In the genomic region with DNA sequence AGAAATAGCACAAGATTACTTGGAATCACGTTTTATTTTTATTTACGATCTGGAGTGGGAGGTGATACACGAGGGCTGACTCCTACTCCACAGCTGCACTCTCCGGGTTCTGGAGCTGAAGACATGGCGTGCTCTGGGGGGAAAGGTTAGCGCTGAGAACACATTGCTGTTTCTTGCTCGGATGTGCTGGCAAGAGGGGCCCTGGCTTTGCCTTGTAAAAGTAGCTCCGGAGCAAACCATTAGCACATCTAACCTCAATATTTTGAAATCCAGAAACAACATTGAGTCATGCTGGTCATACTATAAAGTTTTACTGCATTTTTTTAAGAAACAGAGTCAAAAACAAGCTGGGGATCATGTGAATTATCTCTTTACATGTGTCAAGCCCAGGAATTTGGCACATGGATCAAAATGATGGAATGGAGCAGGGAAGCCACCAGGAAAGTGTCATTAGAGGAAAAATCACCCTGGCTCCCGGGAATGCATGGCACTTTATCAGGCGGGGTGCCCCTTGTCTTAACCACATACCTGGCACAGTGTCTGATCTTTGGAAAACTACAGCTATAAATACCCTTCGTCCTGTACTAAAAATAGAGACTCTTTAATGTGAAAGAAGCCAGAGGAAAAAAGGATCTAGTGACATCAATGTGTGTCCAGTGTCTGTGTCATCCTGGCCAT, we compare ENCODE assay signal across 1 cellular context.
TF ChIP-seq lines count a peak whose summit lies in the region.

No MANE protein-coding gene starts in this region.

TF ChIP-seq in HEK293, 187 proteins besides CTCF, POLR2A, EP300 and RAD21 (continued from another document):
- TF ChIP-seq, protein P1, sequence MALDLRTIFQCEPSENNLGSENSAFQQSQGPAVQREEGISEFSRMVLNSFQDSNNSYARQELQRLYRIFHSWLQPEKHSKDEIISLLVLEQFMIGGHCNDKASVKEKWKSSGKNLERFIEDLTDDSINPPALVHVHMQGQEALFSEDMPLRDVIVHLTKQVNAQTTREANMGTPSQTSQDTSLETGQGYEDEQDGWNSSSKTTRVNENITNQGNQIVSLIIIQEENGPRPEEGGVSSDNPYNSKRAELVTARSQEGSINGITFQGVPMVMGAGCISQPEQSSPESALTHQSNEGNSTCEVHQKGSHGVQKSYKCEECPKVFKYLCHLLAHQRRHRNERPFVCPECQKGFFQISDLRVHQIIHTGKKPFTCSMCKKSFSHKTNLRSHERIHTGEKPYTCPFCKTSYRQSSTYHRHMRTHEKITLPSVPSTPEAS (tag by site-specific recombination; IDR thresholded peaks at IDR 0.05), result no peak
- no peak for TF ChIP-seq KLF7 (tag by site-specific recombination; IDR thresholded peaks at IDR 0.05; ENCODE audit: borderline replicate concordance)
- TF ChIP-seq, protein P2, sequence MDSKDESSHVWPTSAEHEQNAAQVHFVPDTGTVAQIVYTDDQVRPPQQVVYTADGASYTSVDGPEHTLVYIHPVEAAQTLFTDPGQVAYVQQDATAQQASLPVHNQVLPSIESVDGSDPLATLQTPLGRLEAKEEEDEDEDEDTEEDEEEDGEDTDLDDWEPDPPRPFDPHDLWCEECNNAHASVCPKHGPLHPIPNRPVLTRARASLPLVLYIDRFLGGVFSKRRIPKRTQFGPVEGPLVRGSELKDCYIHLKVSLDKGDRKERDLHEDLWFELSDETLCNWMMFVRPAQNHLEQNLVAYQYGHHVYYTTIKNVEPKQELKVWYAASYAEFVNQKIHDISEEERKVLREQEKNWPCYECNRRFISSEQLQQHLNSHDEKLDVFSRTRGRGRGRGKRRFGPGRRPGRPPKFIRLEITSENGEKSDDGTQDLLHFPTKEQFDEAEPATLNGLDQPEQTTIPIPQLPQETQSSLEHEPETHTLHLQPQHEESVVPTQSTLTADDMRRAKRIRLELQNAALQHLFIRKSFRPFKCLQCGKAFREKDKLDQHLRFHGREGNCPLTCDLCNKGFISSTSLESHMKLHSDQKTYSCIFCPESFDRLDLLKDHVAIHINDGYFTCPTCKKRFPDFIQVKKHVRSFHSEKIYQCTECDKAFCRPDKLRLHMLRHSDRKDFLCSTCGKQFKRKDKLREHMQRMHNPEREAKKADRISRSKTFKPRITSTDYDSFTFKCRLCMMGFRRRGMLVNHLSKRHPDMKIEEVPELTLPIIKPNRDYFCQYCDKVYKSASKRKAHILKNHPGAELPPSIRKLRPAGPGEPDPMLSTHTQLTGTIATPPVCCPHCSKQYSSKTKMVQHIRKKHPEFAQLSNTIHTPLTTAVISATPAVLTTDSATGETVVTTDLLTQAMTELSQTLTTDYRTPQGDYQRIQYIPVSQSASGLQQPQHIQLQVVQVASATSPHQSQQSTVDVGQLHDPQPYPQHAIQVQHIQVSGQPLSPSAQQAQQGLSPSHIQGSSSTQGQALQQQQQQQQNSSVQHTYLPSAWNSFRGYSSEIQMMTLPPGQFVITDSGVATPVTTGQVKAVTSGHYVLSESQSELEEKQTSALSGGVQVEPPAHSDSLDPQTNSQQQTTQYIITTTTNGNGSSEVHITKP (tag by site-specific recombination; IDR thresholded peaks at IDR 0.05), result peak; percentile 96
- peak; percentile 44; the same call in 1 of the 2 replicates for TF ChIP-seq OSR2 (tag by site-specific recombination; IDR thresholded peaks at IDR 0.05)
- TF ChIP-seq, protein P3, sequence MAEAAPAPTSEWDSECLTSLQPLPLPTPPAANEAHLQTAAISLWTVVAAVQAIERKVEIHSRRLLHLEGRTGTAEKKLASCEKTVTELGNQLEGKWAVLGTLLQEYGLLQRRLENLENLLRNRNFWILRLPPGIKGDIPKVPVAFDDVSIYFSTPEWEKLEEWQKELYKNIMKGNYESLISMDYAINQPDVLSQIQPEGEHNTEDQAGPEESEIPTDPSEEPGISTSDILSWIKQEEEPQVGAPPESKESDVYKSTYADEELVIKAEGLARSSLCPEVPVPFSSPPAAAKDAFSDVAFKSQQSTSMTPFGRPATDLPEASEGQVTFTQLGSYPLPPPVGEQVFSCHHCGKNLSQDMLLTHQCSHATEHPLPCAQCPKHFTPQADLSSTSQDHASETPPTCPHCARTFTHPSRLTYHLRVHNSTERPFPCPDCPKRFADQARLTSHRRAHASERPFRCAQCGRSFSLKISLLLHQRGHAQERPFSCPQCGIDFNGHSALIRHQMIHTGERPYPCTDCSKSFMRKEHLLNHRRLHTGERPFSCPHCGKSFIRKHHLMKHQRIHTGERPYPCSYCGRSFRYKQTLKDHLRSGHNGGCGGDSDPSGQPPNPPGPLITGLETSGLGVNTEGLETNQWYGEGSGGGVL (tag by site-specific recombination; IDR thresholded peaks at IDR 0.05), result peak; percentile 22; the same call in 1 of the 2 replicates
- TF ChIP-seq, protein P4, sequence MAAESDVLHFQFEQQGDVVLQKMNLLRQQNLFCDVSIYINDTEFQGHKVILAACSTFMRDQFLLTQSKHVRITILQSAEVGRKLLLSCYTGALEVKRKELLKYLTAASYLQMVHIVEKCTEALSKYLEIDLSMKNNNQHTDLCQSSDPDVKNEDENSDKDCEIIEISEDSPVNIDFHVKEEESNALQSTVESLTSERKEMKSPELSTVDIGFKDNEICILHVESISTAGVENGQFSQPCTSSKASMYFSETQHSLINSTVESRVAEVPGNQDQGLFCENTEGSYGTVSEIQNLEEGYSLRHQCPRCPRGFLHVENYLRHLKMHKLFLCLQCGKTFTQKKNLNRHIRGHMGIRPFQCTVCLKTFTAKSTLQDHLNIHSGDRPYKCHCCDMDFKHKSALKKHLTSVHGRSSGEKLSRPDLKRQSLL (tag by site-specific recombination; IDR thresholded peaks at IDR 0.05), result peak; percentile 84
